Comparison of ENCODE assay signal across 36 cellular contexts in the genomic region with DNA sequence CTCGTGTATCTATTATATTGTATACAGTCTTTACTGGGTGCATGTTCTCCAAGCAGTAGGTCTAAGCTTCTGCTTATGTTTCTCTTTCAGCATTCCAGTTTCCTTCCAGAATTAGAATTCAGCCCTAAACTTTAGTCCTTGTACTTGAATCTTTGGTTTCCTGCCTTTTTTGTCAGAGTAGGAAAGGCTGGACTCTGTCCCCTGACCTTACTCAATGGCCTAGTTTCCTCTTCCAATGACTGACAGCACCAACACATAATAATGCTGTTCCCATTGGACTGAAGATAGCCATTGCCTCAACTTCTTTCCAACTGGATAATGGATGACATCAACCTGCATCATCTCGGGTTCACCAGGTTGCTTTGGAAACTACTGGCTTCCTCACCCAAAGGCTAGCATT.
"Had no signal": no experiment of that assay in that cellular context is flagged by ENCODE, and none has a peak within 500 bp of the region (broad histone marks: within the 10 kb centered on the region; RNA-seq: fewer than 3 reads in every experiment).

No MANE protein-coding gene starts in this region.

- H3K4me1 ChIP-seq: adrenal gland, body of pancreas, breast epithelium had no signal

- H3K4me3 ChIP-seq: adrenal gland, body of pancreas, breast epithelium, cardiac muscle cell had no signal

- H3K9me3 ChIP-seq: adrenal gland, body of pancreas had no signal

- FAIRE-seq: astrocyte, TTC549 had no signal

- H3K27ac ChIP-seq: adrenal gland, body of pancreas, brain microvascular endothelial cell, breast epithelium, cardiac muscle cell, VCaP had no signal

- H3K36me3 ChIP-seq: adrenal gland, brain microvascular endothelial cell, breast epithelium, cardiac muscle cell had no signal

- H3K27me3 ChIP-seq: adrenal gland, body of pancreas, brain microvascular endothelial cell, breast epithelium, cardiac muscle cell had no signal

- ATAC-seq: activated CD8-positive, alpha-beta T cell treated with anti-CD3 and anti-CD28 coated beads for 36 hours; activated naive CD4-positive, alpha-beta T cell treated with anti-CD3 and anti-CD28 coated beads, Interleukin-2, amount 50 U/mL, for 72 hours; activated T-cell treated with anti-CD3 and anti-CD28 coated beads, Interleukin-2, amount 50 U/mL, for 4 hours; activated T-cell treated with anti-CD3 and anti-CD28 coated beads, Interleukin-2, amount 50 U/mL, for 72 hours; activated T-helper 17 cell treated with anti-CD3 and anti-CD28 coated beads, Interleukin-2, amount 50 U/mL, for 72 hours; body of pancreas had no signal

- DNase-seq: activated B cell treated with CpG ODN at 0.5 μM for 24 hours; activated CD4-positive, alpha-beta memory T cell treated with anti-CD3 and anti-CD28 coated beads for 36 hours; activated CD4-positive, alpha-beta T cell treated with anti-CD3 and anti-CD28 coated beads for 4 hours; activated CD4-positive, alpha-beta T cell treated with anti-CD3 and anti-CD28 coated beads, Interleukin-2, amount 10 ng/mL, durations not matched to agents 24 days and 14 days; activated CD4-positive, alpha-beta T cell treated with anti-CD3 and anti-CD28 coated beads, Interleukin-2, amount 50 U/mL, for 1 hour; activated CD4-positive, alpha-beta T cell treated with anti-CD3 and anti-CD28 coated beads, Interleukin-2, amount 50 U/mL, for 4 hours; activated CD4-positive, CD25-positive, alpha-beta regulatory T cell treated with anti-CD3 and anti-CD28 coated beads, Interleukin-2, amount 50 U/mL, for 72 hours; activated CD8-positive, alpha-beta memory T cell treated with anti-CD3 and anti-CD28 coated beads, Interleukin-2, amount 50 U/mL, for 4 hours; activated CD8-positive, alpha-beta T cell treated with anti-CD3 and anti-CD28 coated beads for 36 hours; activated effector memory CD4-positive, alpha-beta T cell treated with anti-CD3 and anti-CD28 coated beads, Interleukin-2, amount 50 U/mL, for 16 hours; activated gamma-delta T cell treated with Interleukin-2 at 50 U/mL for 16 hours; activated naive CD4-positive, alpha-beta T cell; activated naive CD4-positive, alpha-beta T cell treated with anti-CD3 and anti-CD28 coated beads for 36 hours; activated naive CD4-positive, alpha-beta T cell treated with anti-CD3 and anti-CD28 coated beads, Interleukin-2, amount 50 U/mL, for 16 hours; activated naive CD8-positive, alpha-beta T cell treated with anti-CD3 and anti-CD28 coated beads for 36 hours; activated T-cell treated with anti-CD3 and anti-CD28 coated beads for 4 hours; activated T-cell treated with anti-CD3 and anti-CD28 coated beads, Interleukin-2, amount 50 U/mL, for 1 hour; activated T-cell treated with anti-CD3 and anti-CD28 coated beads, Interleukin-2, amount 50 U/mL, for 4 hours; activated T-cell treated with anti-CD3 and anti-CD28 coated beads, Interleukin-2, amount 50 U/mL, for 72 hours; adrenal gland; amniotic stem cell; aorta; body of pancreas; brain microvascular endothelial cell; caudate nucleus; cerebellar nuclear complex; T-helper 1 cell; T-helper 2 cell; T-helper 9 cell had no signal
